Comparison of ENCODE assay signal across 35 cellular contexts in the genomic region with DNA sequence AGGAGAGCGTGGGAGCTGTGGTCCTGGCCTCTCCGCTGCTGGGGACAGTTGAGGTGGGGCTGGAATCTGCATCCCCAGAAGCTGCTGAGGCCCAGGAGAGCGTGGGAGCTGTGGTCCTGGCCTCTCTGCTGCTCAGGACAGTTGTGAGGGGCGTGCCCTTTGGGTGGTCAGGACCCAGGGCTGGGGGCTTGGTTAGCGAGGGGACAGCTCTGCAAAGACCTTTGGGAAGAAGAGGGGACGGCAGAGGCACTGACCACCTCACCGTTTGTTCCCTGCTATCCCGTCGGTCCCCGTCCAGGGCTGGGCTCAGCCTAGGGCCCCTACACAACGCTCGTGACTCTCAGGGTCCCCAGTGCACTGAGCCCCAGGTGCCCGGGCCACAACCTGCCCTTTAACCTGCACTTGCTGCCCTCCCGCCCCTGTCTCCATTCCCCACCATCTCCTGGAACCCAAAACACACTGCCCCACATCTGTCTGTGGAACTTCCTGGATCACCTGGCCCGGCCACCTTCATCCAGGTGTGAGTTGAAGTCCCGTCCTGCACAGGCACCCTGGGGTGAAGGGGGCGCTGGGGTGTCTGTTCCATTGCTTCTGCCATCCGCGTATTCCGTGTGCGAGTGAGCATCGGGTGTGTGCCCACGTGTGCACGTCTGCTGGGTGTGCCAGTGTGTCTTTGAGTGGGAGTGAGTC. TPM values are rescaled to one million over a fixed set of nuclear protein-coding genes. Genes with fewer than 3 reads are reported as not detected.
"Had no signal": no experiment of that assay in that cellular context is flagged by ENCODE, and none has a peak within 500 bp of the region (broad histone marks: within the 10 kb centered on the region; RNA-seq: fewer than 3 reads in every experiment).

No MANE protein-coding gene starts in this region.

- H2AFZ ChIP-seq: hepatocyte had no signal

- H3K9me3 ChIP-seq: prostate gland, transverse colon, vagina had no signal

- H3K4me2 ChIP-seq: hepatocyte had no signal

- ATAC-seq: activated CD4-positive, alpha-beta T cell treated with anti-CD3 and anti-CD28 coated beads for 36 hours; activated T-cell treated with anti-CD3 and anti-CD28 coated beads, Interleukin-2, amount 50 U/mL, for 4 hours; stimulated activated memory B cell treated with anti-CD40 and anti-IgM and Interleukin-4, amounts not matched to agents 10 μg/mL and 1 μg/mL and 100 μg/mL, for 72 hours had no signal

- DNase-seq: activated B cell treated with CpG ODN at 0.5 μM for 24 hours; activated CD4-positive, alpha-beta T cell treated with anti-CD3 and anti-CD28 coated beads for 36 hours; activated CD4-positive, alpha-beta T cell treated with anti-CD3 and anti-CD28 coated beads, Interleukin-2, amount 50 U/mL, for 48 hours; activated CD8-positive, alpha-beta memory T cell treated with anti-CD3 and anti-CD28 coated beads, Interleukin-2, amount 50 U/mL, for 48 hours; activated naive CD4-positive, alpha-beta T cell treated with Interleukin-2 at 50 U/mL for 16 hours; activated T-cell treated with anti-CD3 and anti-CD28 coated beads, Interleukin-2, amount 50 U/mL, for 4 hours; amygdala; effector CD4-positive, alpha-beta T cell; erythroblast; foreskin fibroblast; glutamatergic neuron; immature natural killer cell; kidney glomerular epithelial cell; left ventricle myocardium inferior; mesenchymal stem cell; stimulated activated CD4-positive, alpha-beta T cell treated with anti-CD3 and anti-CD28 coated beads, Interleukin-15, amount 100 ng/mL, for 24 hours; stomach; T-helper 9 cell; transverse colon had no signal

- H3K27ac ChIP-seq: cardiac muscle cell, hepatocyte, left ventricle myocardium inferior, prostate gland, skin epidermis, stomach, transverse colon, vagina had no signal

- H3K36me3 ChIP-seq: cardiac muscle cell, left ventricle myocardium inferior, prostate gland, stomach, transverse colon, vagina had no signal

- H3K27me3 ChIP-seq: cardiac muscle cell, hepatocyte, transverse colon, vagina had no signal

- H3K79me2 ChIP-seq: hepatocyte had no signal

- FAIRE-seq: endometrium had no signal

- H3K4me3 ChIP-seq: cardiac muscle cell, hepatocyte, left ventricle myocardium inferior, prostate gland, skin epidermis, stomach, transverse colon, vagina had no signal

- H3K4me1 ChIP-seq: left ventricle myocardium inferior, prostate gland, stomach, transverse colon, vagina had no signal

RNA-seq across cellular contexts. Expression of a gene that starts 14.1 kb away (rescaled TPM):
- total RNA-seq: activated B cell treated with CpG ODN at 0.5 μM for 24 hours; activated CD4-positive, alpha-beta T cell treated with anti-CD3 and anti-CD28 coated beads for 36 hours; activated CD8-positive, alpha-beta memory T cell treated with anti-CD3 and anti-CD28 coated beads for 36 hours; activated T-cell treated with anti-CD3 and anti-CD28 coated beads, Interleukin-2, amount 50 U/mL, for 4 hours; activated T-helper 2 cell treated with anti-CD3 and anti-CD28 coated beads, Interferon-gamma antibody, Interleukin-2, Interleukin-4, amounts not matched to agents 10 μg/mL and 5 μg/mL and 100 μg/mL, durations not matched to agents 14 hours and 24 hours and 36 hours; cardiac muscle cell; fibroblast of lung; hepatocyte; left ventricle myocardium inferior; mononuclear cell; myocyte; neural crest cell; osteocyte; prostate gland; stomach; T-helper 1 cell treated with Interleukin-12 subunit alpha and Interleukin-12 subunit beta and Interleukin-4 antibody, amounts not matched to agents 30 ng/mL and 1 ng/mL, for 36 hours; temporal lobe; transverse colon; vagina had no signal
- polyA plus RNA-seq: cardiac muscle cell, fibroblast of lung, hepatocyte, immature natural killer cell, stomach had no signal
